In genomic region chr5:148556835-148557234, GRCh38 we compare ENCODE assay signal across 14 cellular contexts.
A peak's percentile ranks its signal among the peaks of the same experiment; 100 is the strongest.
DNase-seq lines count a peak whose midpoint lies in the region; ATAC-seq, FAIRE-seq and TF ChIP-seq lines count a peak whose summit lies in the region.
"Had no signal": no experiment of that assay in that cellular context is flagged by ENCODE, and none has a peak within 500 bp of the region (broad histone marks: within the 10 kb centered on the region; RNA-seq: fewer than 3 reads in every experiment).

No MANE protein-coding gene starts in this region.

- H3K27ac ChIP-seq in RWPE1 (no peak overlapping the region), foreskin keratinocyte (no peak overlapping the region)
- H3K27ac ChIP-seq: BLaER1 treated with 17β-estradiol and CSF1 and Interleukin-3, amounts not matched to agents 10 nM and 100 nM had no signal

- POLR2A ChIA-PET in RWPE1 (lab: Yijun Ruan, JAX; ENCODE audit: low non-redundant PET): no interaction called here
- POLR2A ChIA-PET in activated CD4-positive, alpha-beta T cell treated with anti-CD3 and anti-CD28 coated beads for 36 hours (lab: Charles Lee): no interaction called here

- H3K4me1 ChIP-seq in foreskin keratinocyte: peaks cover 11% of the 10 kb centered on the region
- H3K4me1 ChIP-seq: BLaER1 treated with 17β-estradiol and CSF1 and Interleukin-3, amounts not matched to agents 10 nM and 100 nM; HAP-1 had no signal

- TF ChIP-seq CTCF in RWPE1 (conservative IDR thresholded peaks at IDR 0.05; ENCODE audit: low read depth): no peak
- no peak for TF ChIP-seq CTCF in bronchial epithelial cell (IDR thresholded peaks at IDR 0.05; ENCODE audit: insufficient read depth, low read length, severe bottlenecking)
- no peak for TF ChIP-seq CTCF in foreskin keratinocyte (conservative IDR thresholded peaks at IDR 0.05)
- TF ChIP-seq CTCF in GM13977 (IDR thresholded peaks at IDR 0.05; ENCODE audit: extremely low read depth, insufficient read depth, missing control alignments): no peak

- DNase-seq in RWPE1 (ENCODE audit: low spot score) (peak; percentile 43), bronchial epithelial cell (ENCODE audit: low read depth) (peak; percentile 72), foreskin keratinocyte (peak; percentile 51 to 86), GM13977 (ENCODE audit: low spot score) (no peak)
- DNase-seq in activated CD4-positive, alpha-beta T cell treated with anti-CD3 and anti-CD28 coated beads for 36 hours: no peak
- DNase-seq: Calu3; CD8-positive, alpha-beta T cell; DMS79 treated with DMSO at 0.1 percent for 48 hours had no signal

- no peaks in the 10 kb centered on the region for H3K36me3 ChIP-seq in bronchial epithelial cell (ENCODE audit: control insufficient read depth, insufficient read depth, low read length)
- H3K36me3 ChIP-seq: BLaER1 treated with 17β-estradiol and CSF1 and Interleukin-3, amounts not matched to agents 10 nM and 100 nM; HAP-1 had no signal

- peaks cover 2% of the 10 kb centered on the region for H3K27me3 Mint-ChIP-seq in activated CD4-positive, alpha-beta T cell treated with anti-CD3 and anti-CD28 coated beads for 36 hours

- H3K4me1 Mint-ChIP-seq in activated CD4-positive, alpha-beta T cell treated with anti-CD3 and anti-CD28 coated beads for 36 hours: no peaks in the 10 kb centered on the region
- H3K4me1 Mint-ChIP-seq: B cell had no signal

- H3K4me3 ChIP-seq in bronchial epithelial cell (ENCODE audit: low read depth, low read length): no peak overlapping the region
- H3K4me3 ChIP-seq: BLaER1 treated with 17β-estradiol and CSF1 and Interleukin-3, amounts not matched to agents 10 nM and 100 nM; GM12878; HAP-1 had no signal

- H3K9me3 Mint-ChIP-seq in activated CD4-positive, alpha-beta T cell treated with anti-CD3 and anti-CD28 coated beads for 36 hours (ENCODE audit: low read depth): no peaks in the 10 kb centered on the region
- H3K9me3 Mint-ChIP-seq: CD8-positive, alpha-beta T cell had no signal

- no peak overlapping the region for H3K27ac Mint-ChIP-seq in activated CD4-positive, alpha-beta T cell treated with anti-CD3 and anti-CD28 coated beads for 36 hours
- H3K27ac Mint-ChIP-seq: B cell; CD8-positive, alpha-beta T cell had no signal

- H3K4me3 Mint-ChIP-seq in activated CD4-positive, alpha-beta T cell treated with anti-CD3 and anti-CD28 coated beads for 36 hours: no peak overlapping the region
- H3K4me3 Mint-ChIP-seq: B cell; CD8-positive, alpha-beta T cell had no signal

- FAIRE-seq in bronchial epithelial cell (lab: Jason Lieb, UNC): no peak
- FAIRE-seq: GM12878, GM19239 had no signal

- peak; percentile 89 for ATAC-seq in foreskin keratinocyte
- ATAC-seq in activated CD4-positive, alpha-beta T cell treated with anti-CD3 and anti-CD28 coated beads for 36 hours: no peak
- no peak for ATAC-seq in HG02852 (IDR thresholded peaks at IDR 0.05; ENCODE audit: unreplicated experiment)
- ATAC-seq: CD8-positive, alpha-beta T cell; GM12878 had no signal

- CTCF ChIA-PET in RWPE1 (lab: Yijun Ruan, JAX): interaction anchor here (0.7 kb wide), 1 partner anchor 415 kb away, joined by 4 read pairs; no protein-coding TSS in a partner anchor
- CTCF ChIA-PET in activated CD4-positive, alpha-beta T cell treated with anti-CD3 and anti-CD28 coated beads for 36 hours (lab: Charles Lee): interaction anchor here (0.8 kb wide), 1 partner anchor 71 kb away, joined by 3 read pairs; no protein-coding TSS in a partner anchor

- in situ Hi-C loops in GM13977 (cut with MboI; ENCODE audit: low pct_unique_long_range_greater_than_20kb, low sequenced_read_pairs, unreplicated experiment): no loop called here

- H3K36me3 Mint-ChIP-seq in activated CD4-positive, alpha-beta T cell treated with anti-CD3 and anti-CD28 coated beads for 36 hours (ENCODE audit: low read depth): no peaks in the 10 kb centered on the region
- H3K36me3 Mint-ChIP-seq: CD8-positive, alpha-beta T cell had no signal

- no peaks in the 10 kb centered on the region for H3K27me3 ChIP-seq in bronchial epithelial cell (ENCODE audit: control insufficient read depth, insufficient read depth, low read length)
- no peaks in the 10 kb centered on the region for H3K27me3 ChIP-seq in foreskin keratinocyte
- H3K27me3 ChIP-seq: BLaER1 treated with 17β-estradiol and CSF1 and Interleukin-3, amounts not matched to agents 10 nM and 100 nM had no signal

- intact Hi-C loops in activated CD4-positive, alpha-beta T cell treated with anti-CD3 and anti-CD28 coated beads for 36 hours (cut with DNase I, micrococcal nuclease): no loop called here

Comparison
In these comparisons a context has a peak if more than half of its experiments do, and no peak if none do; other contexts are left out.
1. DNase-seq: peak in RWPE1 (single experiment), bronchial epithelial cell (single experiment) and foreskin keratinocyte (2 of 2); none in GM13977 (single experiment) and activated CD4-positive, alpha-beta T cell treated with anti-CD3 and anti-CD28 coated beads for 36 hours (single experiment).